1 cellular context compared by ENCODE assay signal in genomic region chr19:37317403-37318209, GRCh38.
TF ChIP-seq lines count a peak whose summit lies in the region.

No MANE protein-coding gene starts in this region.

TF ChIP-seq in K562, 482 proteins besides CTCF, POLR2A, EP300 and RAD21 (continued from another document):
- TF ChIP-seq ZBTB40 (IDR thresholded peaks at IDR 0.05): peak; percentile 48; the same call in 1 of the 2 replicates
- no peak for TF ChIP-seq ZBTB40 (CRISPR knock-in tag; IDR thresholded peaks at IDR 0.05)
- TF ChIP-seq GABPA (tag; conservative IDR thresholded peaks at IDR 0.05; ENCODE audit: low read depth): peak; percentile 28; the same call in 1 of the 2 replicates
TF ChIP-seq in K562: peak in this region for 3.
